ENCODE assay signal across 8 cellular contexts in genomic region chr7:100692578-100692961, GRCh38. TPM values are rescaled to one million over a fixed set of nuclear protein-coding genes. Genes with fewer than 3 reads are reported as not detected.
A peak's percentile ranks its signal among the peaks of the same experiment; 100 is the strongest.
DNase-seq lines count a peak whose midpoint lies in the region; TF ChIP-seq lines count a peak whose summit lies in the region.

No MANE protein-coding gene starts in this region.

- H2AFZ ChIP-seq in GM23248 = no peak overlapping the region
- H2AFZ ChIP-seq in smooth muscle cell (ENCODE audit: low read depth) = no peak overlapping the region

- in situ Hi-C loops in GM23248 (cut with MboI) = loop anchor here (10.0 kb wide), 1 partner anchor 218 kb away; the partner anchor contains the start of gene TSC22D4

- H3K4me1 ChIP-seq in GM23248 (ENCODE audit: insufficient read depth) (peaks cover 17% of the 10 kb centered on the region), smooth muscle cell (ENCODE audit: low read depth) (peaks cover 22% of the 10 kb centered on the region)

- H3K79me2 ChIP-seq in GM23248 (ENCODE audit: insufficient read depth) (peaks cover 60% of the 10 kb centered on the region), smooth muscle cell (ENCODE audit: low read depth) (peaks cover 57% of the 10 kb centered on the region)

- no peak overlapping the region for H3K27ac Mint-ChIP-seq in glutamatergic neuron (ENCODE audit: unreplicated experiment)

- H3K9me3 ChIP-seq in GM23248 (ENCODE audit: low read depth) (no peaks in the 10 kb centered on the region), smooth muscle cell (replicated peaks; ENCODE audit: low read depth) (no peaks in the 10 kb centered on the region)

- H3K4me3 Mint-ChIP-seq in glutamatergic neuron (ENCODE audit: unreplicated experiment) = peak overlapping the region; percentile 98

- 28 to 31% methylated on average over 6 of the region's 6 CpGs for WGBS in GM23248 (ENCODE audit: low coverage in 1 of 2, low lambda C conversion rate in 2 of 2, missing lambda C conversion rate in 2 of 2), 2 experiments
- 61% methylated on average over 6 of the region's 6 CpGs for WGBS in smooth muscle cell (ENCODE audit: low lambda C conversion rate)

- H3K9ac ChIP-seq in GM23248 (peak overlapping the region; percentile 91), smooth muscle cell (ENCODE audit: low read depth) (peak overlapping the region; percentile 84)

- no peaks in the 10 kb centered on the region for H3K9me2 ChIP-seq in GM23248 (ENCODE audit: insufficient read depth)

- H3K9me3 Mint-ChIP-seq in glutamatergic neuron (ENCODE audit: unreplicated experiment) = peaks cover 16% of the 10 kb centered on the region

- H3K36me3 ChIP-seq in GM23248 (ENCODE audit: low read depth) (no peaks in the 10 kb centered on the region), smooth muscle cell (ENCODE audit: low read depth) (no peaks in the 10 kb centered on the region)

- peaks cover 20% of the 10 kb centered on the region for H3K27me3 Mint-ChIP-seq in glutamatergic neuron (ENCODE audit: unreplicated experiment)

- DNase-seq in GM23248 (no peak), glutamatergic neuron (no peak), smooth muscle cell (lab: John Stamatoyannopoulos, UW; ENCODE audit: unreplicated experiment) (no peak), NCI-H510A (lab: John Stamatoyannopoulos, UW) (no peak), DMS114 treated with DMSO at 0.1 percent for 48 hours (lab: John Stamatoyannopoulos, UW; ENCODE audit: unreplicated experiment) (no peak), RPMI8226 (no peak), SHP77 (lab: John Stamatoyannopoulos, UW) (no peak)

- peak overlapping the region; percentile 96 for H3K4me2 ChIP-seq in GM23248 (ENCODE audit: unreplicated experiment)
- peak overlapping the region; percentile 100 for H3K4me2 ChIP-seq in smooth muscle cell

- peaks cover 6% of the 10 kb centered on the region; the same call in 1 of the 2 replicates for H4K20me1 ChIP-seq in GM23248 (ENCODE audit: insufficient read depth)
- H4K20me1 ChIP-seq in smooth muscle cell (ENCODE audit: low read depth) = peaks cover 61% of the 10 kb centered on the region

- H3K36me3 Mint-ChIP-seq in glutamatergic neuron (ENCODE audit: unreplicated experiment) = no peaks in the 10 kb centered on the region

- H3K27me3 ChIP-seq in GM23248 (replicated peaks; ENCODE audit: insufficient read depth) (no peaks in the 10 kb centered on the region), smooth muscle cell (ENCODE audit: low read depth) (no peaks in the 10 kb centered on the region)

- TF ChIP-seq CTCF in VCaP (conservative IDR thresholded peaks at IDR 0.05) (no peak), glutamatergic neuron (IDR thresholded peaks at IDR 0.05; ENCODE audit: partially characterized antibody, unreplicated experiment) (no peak), smooth muscle cell (IDR thresholded peaks at IDR 0.05; ENCODE audit: borderline replicate concordance, insufficient read depth, poor library complexity, severe bottlenecking) (no peak)

- H3F3A ChIP-seq in GM23248 (ENCODE audit: insufficient read depth) = peaks cover 19% of the 10 kb centered on the region
- H3F3A ChIP-seq in smooth muscle cell (ENCODE audit: low read depth) = peaks cover 6% of the 10 kb centered on the region

- no peak overlapping the region for H3K27ac ChIP-seq in GM23248
- H3K27ac ChIP-seq in VCaP = peak overlapping the region; percentile 96
- peak overlapping the region; percentile 28 for H3K27ac ChIP-seq in smooth muscle cell (ENCODE audit: low read depth)

- H3K4me3 ChIP-seq in GM23248 (peak overlapping the region; percentile 89), smooth muscle cell (peak overlapping the region; percentile 97)

- H3K4me1 Mint-ChIP-seq in glutamatergic neuron (ENCODE audit: low read depth, unreplicated experiment) = peaks cover 25% of the 10 kb centered on the region

RNA-seq across cellular contexts. Expression of gene GIGYF1, which starts 1.5 kb away (rescaled TPM):
- total RNA-seq in GM23248 (2014; rRNA removed; shearing (Covaris generic)) = 15.6 and 19.5 TPM in 2 replicates
- polyA plus RNA-seq in GM23248 (2016; fragmentation: Nextera tagmentation; extraction: Ambion mirVana) = 6.4 and 7.4 TPM in 2 replicates
- total RNA-seq in glutamatergic neuron (ENCODE audit: unreplicated experiment) = 79.6 TPM
- 10.7 and 13.1 TPM in 2 replicates for total RNA-seq in smooth muscle cell
- polyA plus RNA-seq in smooth muscle cell = 8.5 and 11.8 TPM in 2 replicates

RNA-seq across cellular contexts. Expression of gene POP7, which starts 13.4 kb away (rescaled TPM):
- total RNA-seq in GM23248 (2014; rRNA removed; shearing (Covaris generic)) = 31.3 and 35.2 TPM in 2 replicates
- 63.4 and 67.9 TPM in 2 replicates for polyA plus RNA-seq in GM23248 (2016; fragmentation: Nextera tagmentation; extraction: Ambion mirVana)
- 35.8 TPM for total RNA-seq in glutamatergic neuron (ENCODE audit: unreplicated experiment)
- total RNA-seq in smooth muscle cell = 19.5 and 19.6 TPM in 2 replicates
- polyA plus RNA-seq in smooth muscle cell = 58.7 and 62.3 TPM in 2 replicates

RNA-seq across cellular contexts. Expression of gene GNB2, which starts 19.0 kb away (rescaled TPM):
- 65.6 and 89.8 TPM in 2 replicates for total RNA-seq in GM23248 (2014; rRNA removed; shearing (Covaris generic))
- polyA plus RNA-seq in GM23248 (2016; fragmentation: Nextera tagmentation; extraction: Ambion mirVana) (130 and 132 TPM in 2 replicates), smooth muscle cell (219 and 238 TPM in 2 replicates)
- total RNA-seq in glutamatergic neuron (ENCODE audit: unreplicated experiment) (275 TPM), smooth muscle cell (90.7 and 91.7 TPM in 2 replicates)

RNA-seq across cellular contexts. Expression of gene EPO, which starts 27.7 kb away (rescaled TPM):
- not detected in 2 replicates for total RNA-seq in GM23248 (2014; rRNA removed; shearing (Covaris generic))
- polyA plus RNA-seq in GM23248 (2016; fragmentation: Nextera tagmentation; extraction: Ambion mirVana) (not detected in 2 replicates), smooth muscle cell (not detected in 2 replicates)
- total RNA-seq in glutamatergic neuron (ENCODE audit: unreplicated experiment) (not detected), smooth muscle cell (not detected in 2 replicates)

RNA-seq across cellular contexts. Expression of gene ACTL6B, which starts 36.3 kb away (rescaled TPM):
- total RNA-seq in GM23248 (2014; rRNA removed; shearing (Covaris generic)) = not detected in 2 replicates
- not detected in 2 replicates for polyA plus RNA-seq in GM23248 (2016; fragmentation: Nextera tagmentation; extraction: Ambion mirVana)
- total RNA-seq in glutamatergic neuron (ENCODE audit: unreplicated experiment) = 95.2 TPM
- not detected in 2 replicates for total RNA-seq in smooth muscle cell
- not detected in 2 replicates for polyA plus RNA-seq in smooth muscle cell
